ENCODE assay signal across 1 cellular context in genomic region chr2:85560403-85560726, GRCh38.
TF ChIP-seq lines count a peak whose summit lies in the region.

No MANE protein-coding gene starts in this region.

TF ChIP-seq in K562, 482 proteins besides CTCF, POLR2A, EP300 and RAD21:
- peak; percentile 32; the same call in 1 of the 2 replicates for TF ChIP-seq ZBTB33 (CRISPR knock-in tag; IDR thresholded peaks at IDR 0.05)
